ENCODE assay signal across 23 cellular contexts in genomic region chr6:39561536-39562266, GRCh38.
DNase-seq lines count a peak whose midpoint lies in the region; ATAC-seq and TF ChIP-seq lines count a peak whose summit lies in the region.
"Had no signal": no experiment of that assay in that cellular context is flagged by ENCODE, and none has a peak within 500 bp of the region (broad histone marks: within the 10 kb centered on the region; RNA-seq: fewer than 3 reads in every experiment).

No MANE protein-coding gene starts in this region.

- no peak overlapping the region for H2BK12ac ChIP-seq in neuronal stem cell (ENCODE audit: low read length)

- H3K9ac ChIP-seq in neuronal stem cell (ENCODE audit: low read depth, low read length, poor library complexity), result no peak overlapping the region

- TF ChIP-seq CTCF in AG10803 (conservative IDR thresholded peaks at IDR 0.05; ENCODE audit: low read length) (no peak), fibroblast of villous mesenchyme (IDR thresholded peaks at IDR 0.05; ENCODE audit: insufficient read depth, low read depth, low read length) (no peak), omental fat pad (IDR thresholded peaks at IDR 0.05) (no peak), ovary (IDR thresholded peaks at IDR 0.05) (no peak)

- H4K8ac ChIP-seq in neuronal stem cell (ENCODE audit: low read depth, low read length), result no peak overlapping the region

- H2AK5ac ChIP-seq in neuronal stem cell (ENCODE audit: low read depth, low read length), result no peak overlapping the region

- H3K27me3 ChIP-seq in ovary, result no peaks in the 10 kb centered on the region
- no peaks in the 10 kb centered on the region for H3K27me3 ChIP-seq in neuronal stem cell (ENCODE audit: control insufficient read depth in 3 of 3, insufficient read depth in 3 of 3, low read depth in 1 of 3, low read length in 3 of 3)
- H3K27me3 ChIP-seq: BE2C, esophagus squamous epithelium, spleen had no signal

- H3K4me2 ChIP-seq in neuronal stem cell (ENCODE audit: insufficient read depth, low read length, poor library complexity, severe bottlenecking), result no peak overlapping the region

- H3K4me3 ChIP-seq in AG10803 (ENCODE audit: low read length), result no peak overlapping the region
- no peak overlapping the region for H3K4me3 ChIP-seq in fibroblast of villous mesenchyme (ENCODE audit: low read depth, low read length)
- no peak overlapping the region for H3K4me3 ChIP-seq in ovary
- no peak overlapping the region for H3K4me3 ChIP-seq in neuronal stem cell (ENCODE audit: low read length in 2 of 2)
- H3K4me3 ChIP-seq: esophagus squamous epithelium, spleen had no signal

- 48 to 62% (median 55%) methylated on average over 5 of the region's 5 CpGs for WGBS in ovary, 3 donors
- WGBS in neuronal stem cell (ENCODE audit: extremely low coverage in 2 of 2, insufficient read length in 2 of 2, insufficient replicate concordance in 1 of 2), 2 donors, result no CpG with 5 or more reads among the region's 5 CpGs

- no peak overlapping the region for H4K91ac ChIP-seq in neuronal stem cell (ENCODE audit: low read depth, low read length, poor library complexity)

- H3K36me3 ChIP-seq in ovary (no peaks in the 10 kb centered on the region), neuronal stem cell (replicated peaks in 1 of 2; ENCODE audit: control insufficient read depth in 2 of 2, insufficient read depth in 2 of 2, low read length in 2 of 2) (no peaks in the 10 kb centered on the region)
- H3K36me3 ChIP-seq: BE2C, esophagus squamous epithelium, spleen had no signal

- H3K14ac ChIP-seq in neuronal stem cell (ENCODE audit: low read length), result no peak overlapping the region

- no peak overlapping the region for H2AFZ ChIP-seq in neuronal stem cell (ENCODE audit: low read length)

- TF ChIP-seq EP300 in ovary (IDR thresholded peaks at IDR 0.05), result no peak

- no peak overlapping the region for H2BK15ac ChIP-seq in neuronal stem cell (ENCODE audit: low read length)

- H3K27ac ChIP-seq in ovary, result no peak overlapping the region
- H3K27ac ChIP-seq in neuronal stem cell (replicated peaks; ENCODE audit: low read length), result no peak overlapping the region
- H3K27ac ChIP-seq: spleen had no signal

- intact Hi-C loops in ovary (cut with DNase I), result no loop called here

- no peak overlapping the region for H3K4ac ChIP-seq in neuronal stem cell (ENCODE audit: low read length)

- H3K79me1 ChIP-seq in neuronal stem cell (ENCODE audit: low read depth, low read length), result no peaks in the 10 kb centered on the region

- H3K23ac ChIP-seq in neuronal stem cell (ENCODE audit: low read depth, low read length, poor library complexity), result no peak overlapping the region

- no peak overlapping the region for H2BK5ac ChIP-seq in neuronal stem cell (ENCODE audit: low read length)

- no peaks in the 10 kb centered on the region for H3K4me1 ChIP-seq in ovary (ENCODE audit: insufficient read depth)
- H3K4me1 ChIP-seq in neuronal stem cell (ENCODE audit: control insufficient read depth in 2 of 2, insufficient read depth in 1 of 2, low read depth in 1 of 2, low read length in 2 of 2), result peaks cover 0 to 3% of the 10 kb centered on the region in 2 donors
- H3K4me1 ChIP-seq: BE2C, esophagus squamous epithelium, spleen had no signal

- no peak overlapping the region for H2BK120ac ChIP-seq in neuronal stem cell (ENCODE audit: low read depth, low read length)

- peak; percentile 51 for DNase-seq in AG10803 (ENCODE audit: low read depth)
- peak; percentile 34 for DNase-seq in RPMI8226
- peak; percentile 9 for DNase-seq in fibroblast of villous mesenchyme (ENCODE audit: low read depth)
- no peak for DNase-seq in omental fat pad (ENCODE audit: low spot score)
- DNase-seq in HuH-7 (ENCODE audit: low spot score), result no peak
- DNase-seq in NCI-H510A (lab: John Stamatoyannopoulos, UW), result no peak
- DNase-seq in ovary, result no peak
- DNase-seq in neuronal stem cell (ENCODE audit: low spot score), result no peak
- DNase-seq: activated CD4-positive, alpha-beta T cell treated with anti-CD3 and anti-CD28 coated beads, Interleukin-2, amount 50 U/mL, for 48 hours; activated CD8-positive, alpha-beta memory T cell treated with anti-CD3 and anti-CD28 coated beads, Interleukin-2, amount 50 U/mL, for 4 hours; activated naive CD4-positive, alpha-beta T cell treated with anti-CD3 and anti-CD28 coated beads, Interleukin-2, amount 50 U/mL, for 16 hours; BE2C; central memory CD4-positive, alpha-beta T cell; esophagus squamous epithelium; kidney; naive B cell; NCI-H1105 treated with DMSO at 0.1 percent for 48 hours; NCI-H2081; NCI-H345; NCI-H774; spleen; trophoblast cell had no signal

- H3K18ac ChIP-seq in neuronal stem cell (ENCODE audit: low read length), result no peak overlapping the region

- peak; percentile 59 for ATAC-seq in omental fat pad (ENCODE audit: low FRiP score)
- ATAC-seq: activated CD4-positive, CD25-positive, alpha-beta regulatory T cell treated with anti-CD3 and anti-CD28 coated beads, Interleukin-2, amount 50 U/mL, for 24 hours had no signal

- TF ChIP-seq POLR2A in ovary (IDR thresholded peaks at IDR 0.05), result no peak

- H3K9me3 ChIP-seq in ovary (no peaks in the 10 kb centered on the region), neuronal stem cell (replicated peaks in 1 of 2; ENCODE audit: control insufficient read depth in 2 of 2, insufficient read depth in 1 of 2, low read depth in 1 of 2, low read length in 2 of 2) (no peaks in the 10 kb centered on the region)
- H3K9me3 ChIP-seq: BE2C, esophagus squamous epithelium, spleen had no signal

Comparison
In these comparisons a context has a peak if more than half of its experiments do, and no peak if none do; other contexts are left out.
1. DNase-seq: peak in AG10803 (single experiment), RPMI8226 (single experiment) and fibroblast of villous mesenchyme (single experiment); none in omental fat pad (single experiment), HuH-7 (single experiment), NCI-H510A (single experiment), ovary (0 of 5) and neuronal stem cell (single experiment).